Comparison of ENCODE assay signal across 8 cellular contexts in the genomic region with DNA sequence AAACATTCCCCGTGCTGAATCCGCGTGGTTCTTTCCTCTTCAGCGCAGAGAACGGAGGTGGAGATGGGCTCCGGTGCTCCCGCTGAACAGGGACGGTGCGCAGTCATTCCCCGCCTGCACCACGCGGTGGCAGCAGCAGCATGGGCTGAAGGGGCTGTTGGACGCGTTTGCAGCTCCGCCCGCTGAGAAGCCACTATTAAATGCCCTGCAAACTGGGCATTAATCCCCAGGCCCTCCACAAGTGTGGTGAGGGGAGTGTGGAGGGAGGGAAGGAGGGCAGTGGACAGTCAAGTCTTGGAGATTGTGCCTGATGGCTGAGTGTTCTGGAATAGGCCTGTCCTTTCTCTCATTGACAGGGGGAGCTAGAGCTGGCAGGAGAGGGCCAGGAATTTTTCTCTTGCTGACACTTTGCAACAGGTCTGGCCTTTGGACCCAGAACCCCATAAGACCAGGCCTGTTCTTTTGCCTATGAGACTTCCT.
DNase-seq lines count a peak whose midpoint lies in the region; ATAC-seq and TF ChIP-seq lines count a peak whose summit lies in the region.

No MANE protein-coding gene starts in this region.

- H3K36me3 Mint-ChIP-seq in CD4-positive, CD25-positive, alpha-beta regulatory T cell: no peaks in the 10 kb centered on the region
- no peaks in the 10 kb centered on the region for H3K36me3 Mint-ChIP-seq in activated CD8-positive, alpha-beta memory T cell treated with anti-CD3 and anti-CD28 coated beads, Interleukin-2, amount 10 ng/mL, durations not matched to agents 7 days and 5 days

- H3K27me3 Mint-ChIP-seq in CD4-positive, CD25-positive, alpha-beta regulatory T cell: peaks cover 10% of the 10 kb centered on the region
- H3K27me3 Mint-ChIP-seq in activated CD8-positive, alpha-beta memory T cell treated with anti-CD3 and anti-CD28 coated beads, Interleukin-2, amount 10 ng/mL, durations not matched to agents 7 days and 5 days: peaks cover 23% of the 10 kb centered on the region

- H3K27ac ChIP-seq in CD4-positive, CD25-positive, alpha-beta regulatory T cell (ENCODE audit: insufficient read depth, low read length, poor library complexity, severe bottlenecking): no peak overlapping the region

- DNase-seq in CD4-positive, CD25-positive, alpha-beta regulatory T cell: peak; percentile 14 to 42 (median 36)
- peak; percentile 74 for DNase-seq in NOMO-1 treated with DMSO at 0.1 percent for 48 hours (lab: John Stamatoyannopoulos, UW; ENCODE audit: unreplicated experiment)
- DNase-seq in activated CD8-positive, alpha-beta memory T cell treated with anti-CD3 and anti-CD28 coated beads, Interleukin-2, amount 10 ng/mL, durations not matched to agents 7 days and 5 days: peak; percentile 80
- peak; percentile 76 for DNase-seq in epithelial cell of esophagus (ENCODE audit: low read depth)
- peak; percentile 90 for DNase-seq in mucosa of gallbladder (ENCODE audit: low spot score)
- DNase-seq in stimulated activated CD8-positive, alpha-beta memory T cell treated with anti-CD3 and anti-CD28 coated beads, Interleukin-4, amount 100 ng/mL, for 24 hours (ENCODE audit: low read depth): peak; percentile 64

- H3K27me3 ChIP-seq in CD4-positive, CD25-positive, alpha-beta regulatory T cell (ENCODE audit: control insufficient read depth, insufficient read depth, low read length): no peaks in the 10 kb centered on the region

- no peaks in the 10 kb centered on the region for H3K36me3 ChIP-seq in CD4-positive, CD25-positive, alpha-beta regulatory T cell (ENCODE audit: control insufficient read depth, insufficient read depth, low read length)

- peaks cover 0 to 2% (median 0%) of the 10 kb centered on the region in 7 donors for H3K9me3 Mint-ChIP-seq in CD4-positive, CD25-positive, alpha-beta regulatory T cell
- H3K9me3 Mint-ChIP-seq in activated CD8-positive, alpha-beta memory T cell treated with anti-CD3 and anti-CD28 coated beads, Interleukin-2, amount 10 ng/mL, durations not matched to agents 7 days and 5 days (ENCODE audit: low read depth): no peaks in the 10 kb centered on the region

- H3K4me3 Mint-ChIP-seq in CD4-positive, CD25-positive, alpha-beta regulatory T cell: no peak overlapping the region
- no peak overlapping the region for H3K4me3 Mint-ChIP-seq in activated CD8-positive, alpha-beta memory T cell treated with anti-CD3 and anti-CD28 coated beads, Interleukin-2, amount 10 ng/mL, durations not matched to agents 7 days and 5 days

- H3K27ac Mint-ChIP-seq in CD4-positive, CD25-positive, alpha-beta regulatory T cell: peak overlapping the region in 1 of 3 donors; percentile 32
- no peak overlapping the region for H3K27ac Mint-ChIP-seq in activated CD8-positive, alpha-beta memory T cell treated with anti-CD3 and anti-CD28 coated beads, Interleukin-2, amount 10 ng/mL, durations not matched to agents 7 days and 5 days

- ATAC-seq in CD4-positive, CD25-positive, alpha-beta regulatory T cell (ENCODE audit: low read depth in 2 of 2): peak; percentile 54 to 55
- ATAC-seq in GM19395 (IDR thresholded peaks at IDR 0.05; ENCODE audit: unreplicated experiment) (peak; percentile 87), HG03442 (IDR thresholded peaks at IDR 0.05; ENCODE audit: unreplicated experiment) (peak; percentile 85)
- peak; percentile 89 for ATAC-seq in activated CD8-positive, alpha-beta memory T cell treated with anti-CD3 and anti-CD28 coated beads, Interleukin-2, amount 10 ng/mL, durations not matched to agents 7 days and 5 days

- H3K4me1 ChIP-seq in CD4-positive, CD25-positive, alpha-beta regulatory T cell (ENCODE audit: control insufficient read depth, insufficient read depth, low read length, poor library complexity, severe bottlenecking): no peaks in the 10 kb centered on the region

- CTCF ChIA-PET in activated CD8-positive, alpha-beta memory T cell treated with anti-CD3 and anti-CD28 coated beads, Interleukin-2, amount 10 ng/mL, durations not matched to agents 7 days and 5 days (lab: Charles Lee): interaction anchor here (0.7 to 2.1 kb wide), 8 partner anchors 15 to 1318 kb away, joined by 3 to 16 read pairs (median 3); no protein-coding TSS in a partner anchor

- H3K4me3 ChIP-seq in CD4-positive, CD25-positive, alpha-beta regulatory T cell (ENCODE audit: low read depth, low read length): no peak overlapping the region
- no peak overlapping the region for H3K4me3 ChIP-seq in epithelial cell of esophagus (ENCODE audit: low read length)

- peak; percentile 97 for TF ChIP-seq CTCF in epithelial cell of esophagus (IDR thresholded peaks at IDR 0.05; ENCODE audit: insufficient read depth, low read depth, low read length, missing control alignments)

- H3K4me1 Mint-ChIP-seq in CD4-positive, CD25-positive, alpha-beta regulatory T cell: peaks cover 0 to 11% (median 10%) of the 10 kb centered on the region in 4 donors
- H3K4me1 Mint-ChIP-seq in activated CD8-positive, alpha-beta memory T cell treated with anti-CD3 and anti-CD28 coated beads, Interleukin-2, amount 10 ng/mL, durations not matched to agents 7 days and 5 days: peaks cover 9% of the 10 kb centered on the region

- no peaks in the 10 kb centered on the region for H3K9me3 ChIP-seq in CD4-positive, CD25-positive, alpha-beta regulatory T cell (ENCODE audit: control insufficient read depth in 2 of 2, low read length in 2 of 2)

Comparison
In these comparisons a context has a peak if more than half of its experiments do, and no peak if none do; other contexts are left out.
1. DNase-seq: peak in every context shown above with its lines; median percentile 90 in mucosa of gallbladder; 80 in activated CD8-positive, alpha-beta memory T cell treated with anti-CD3 and anti-CD28 coated beads, Interleukin-2, amount 10 ng/mL, durations not matched to agents 7 days and 5 days; 76 in epithelial cell of esophagus; 74 in NOMO-1 treated with DMSO at 0.1 percent for 48 hours; 64 in stimulated activated CD8-positive, alpha-beta memory T cell treated with anti-CD3 and anti-CD28 coated beads, Interleukin-4, amount 100 ng/mL, for 24 hours; 36 in CD4-positive, CD25-positive, alpha-beta regulatory T cell.